ENCODE assay signal across 23 cellular contexts in genomic region chr2:113796592-113797180, GRCh38.
"Had no signal": no experiment of that assay in that cellular context is flagged by ENCODE, and none has a peak within 500 bp of the region (broad histone marks: within the 10 kb centered on the region; RNA-seq: fewer than 3 reads in every experiment).

No MANE protein-coding gene starts in this region.

- H3K27me3 ChIP-seq: MG63 had no signal

- H3K27ac ChIP-seq: HL-60, RWPE1 had no signal

- H3K9me2 ChIP-seq: SK-N-SH had no signal

- H3K4me2 ChIP-seq: SK-N-SH had no signal

- H3K36me3 ChIP-seq: MG63 had no signal

- H3K9me3 ChIP-seq: MG63, SK-N-SH had no signal

- DNase-seq: Karpas-422, KG1, MG63, NCI-H1092, NCI-H1105 treated with DMSO at 0.1 percent for 48 hours, NCI-H1436, NCI-H187, NCI-H2029, NCI-H2081 treated with DMSO at 0.1 percent for 48 hours, NCI-H2171, NCI-H226, NCI-H446, NCI-H510A, NCI-H524 treated with DMSO at 0.1 percent for 48 hours, NCI-H69, NCI-H774, SHP77, SK-N-SH, SW 1271, T-cell had no signal

- ATAC-seq: Panc1, T-cell had no signal

- H3K4me3 ChIP-seq: MG63 had no signal
